8 cellular contexts compared by ENCODE assay signal in the genomic region with DNA sequence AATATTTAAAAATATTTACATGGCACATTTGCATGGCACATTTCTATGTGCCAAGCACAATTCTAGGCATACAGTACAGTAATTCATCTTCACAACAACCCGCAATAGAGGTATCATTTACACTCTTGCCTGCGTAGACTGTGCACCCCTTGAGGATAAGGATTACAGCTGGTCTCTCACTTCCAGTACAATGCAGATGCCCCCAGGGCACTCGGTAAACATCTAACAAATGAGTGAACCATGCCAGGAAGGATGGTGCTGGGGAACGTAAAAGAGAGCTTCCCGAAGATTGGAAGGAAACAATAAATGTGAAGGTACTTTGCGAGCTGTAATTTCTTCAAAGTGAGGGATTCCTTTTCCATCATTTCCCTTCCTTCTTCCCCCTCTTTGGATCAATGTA. TPM values are rescaled to one million over a fixed set of nuclear protein-coding genes. Genes with fewer than 3 reads are reported as not detected.
DNase-seq lines count a peak whose midpoint lies in the region; ATAC-seq and TF ChIP-seq lines count a peak whose summit lies in the region.

No MANE protein-coding gene starts in this region.

- POLR2A ChIA-PET in activated CD4-positive, alpha-beta memory T cell treated with anti-CD3 and anti-CD28 coated beads for 36 hours (lab: Charles Lee): interaction anchor here (0.9 to 3.5 kb wide), 5 partner anchors 10 to 187 kb away, joined by 3 to 26 read pairs (median 4); partner anchors contain the start of genes CCDC86 and TMEM109

- H3K4me1 Mint-ChIP-seq in activated CD8-positive, alpha-beta memory T cell treated with anti-CD3 and anti-CD28 coated beads, Interleukin-2, amount 10 ng/mL, durations not matched to agents 7 days and 5 days: peaks cover 33% of the 10 kb centered on the region
- H3K4me1 Mint-ChIP-seq in activated CD4-positive, alpha-beta memory T cell treated with anti-CD3 and anti-CD28 coated beads for 36 hours (ENCODE audit: low read depth): peaks cover 30% of the 10 kb centered on the region

- ATAC-seq in activated CD8-positive, alpha-beta memory T cell treated with anti-CD3 and anti-CD28 coated beads, Interleukin-2, amount 10 ng/mL, durations not matched to agents 7 days and 5 days: no peak
- no peak for ATAC-seq in thoracic aorta (ENCODE audit: insufficient number of reproducible peaks, low FRiP score, low read depth)
- no peak for ATAC-seq in HG03378 (IDR thresholded peaks at IDR 0.05; ENCODE audit: unreplicated experiment)

- H3K36me3 Mint-ChIP-seq in activated CD8-positive, alpha-beta memory T cell treated with anti-CD3 and anti-CD28 coated beads, Interleukin-2, amount 10 ng/mL, durations not matched to agents 7 days and 5 days: peaks cover 23% of the 10 kb centered on the region
- H3K36me3 Mint-ChIP-seq in activated CD4-positive, alpha-beta memory T cell treated with anti-CD3 and anti-CD28 coated beads for 36 hours: peaks cover 29% of the 10 kb centered on the region

- peak overlapping the region in 1 of 2 donors; percentile 92 for H3K27ac ChIP-seq in thoracic aorta

- H3K9ac ChIP-seq in iPS-15b (ENCODE audit: low read depth, low read length): peak overlapping the region; percentile 81

- H3K27me3 ChIP-seq in iPS-15b (ENCODE audit: control insufficient read depth, insufficient read depth, low read length): peaks cover 8% of the 10 kb centered on the region
- no peaks in the 10 kb centered on the region for H3K27me3 ChIP-seq in thoracic aorta (replicated peaks; ENCODE audit: insufficient read depth)

- peaks cover 11% of the 10 kb centered on the region for H3K27me3 Mint-ChIP-seq in activated CD8-positive, alpha-beta memory T cell treated with anti-CD3 and anti-CD28 coated beads, Interleukin-2, amount 10 ng/mL, durations not matched to agents 7 days and 5 days
- no peaks in the 10 kb centered on the region for H3K27me3 Mint-ChIP-seq in activated CD4-positive, alpha-beta memory T cell treated with anti-CD3 and anti-CD28 coated beads for 36 hours

- H3K27ac Mint-ChIP-seq in activated CD8-positive, alpha-beta memory T cell treated with anti-CD3 and anti-CD28 coated beads, Interleukin-2, amount 10 ng/mL, durations not matched to agents 7 days and 5 days: peak overlapping the region; percentile 92
- H3K27ac Mint-ChIP-seq in activated CD4-positive, alpha-beta memory T cell treated with anti-CD3 and anti-CD28 coated beads for 36 hours: peak overlapping the region; percentile 94

- TF ChIP-seq CTCF in thoracic aorta (IDR thresholded peaks at IDR 0.05): no peak

- intact Hi-C loops in activated CD4-positive, alpha-beta memory T cell treated with anti-CD3 and anti-CD28 coated beads for 36 hours (cut with micrococcal nuclease): loop anchor here (5.0 kb wide), 1 partner anchor 527 kb away; the partner anchor contains the start of gene SDHAF2

- no peak for DNase-seq in activated CD8-positive, alpha-beta memory T cell treated with anti-CD3 and anti-CD28 coated beads, Interleukin-2, amount 10 ng/mL, durations not matched to agents 7 days and 5 days
- no peak for DNase-seq in activated CD8-positive, alpha-beta memory T cell treated with anti-CD3 and anti-CD28 coated beads, Interleukin-2, amount 50 U/mL, for 48 hours
- no peak for DNase-seq in activated CD4-positive, alpha-beta memory T cell treated with anti-CD3 and anti-CD28 coated beads for 36 hours
- DNase-seq in thoracic aorta (ENCODE audit: low spot score): no peak
- DNase-seq in anterior cingulate cortex (lab: John Stamatoyannopoulos, UW): no peak
- no peak for DNase-seq in NAMALWA (ENCODE audit: low spot score)

- H3K4me1 ChIP-seq in iPS-15b (ENCODE audit: control insufficient read depth, insufficient read depth, low read length) (peaks cover 7% of the 10 kb centered on the region), thoracic aorta (ENCODE audit: control insufficient read depth in 1 of 2, low read depth in 2 of 2) (peaks cover 10 to 21% of the 10 kb centered on the region in 2 donors)

- H3K36me3 ChIP-seq in iPS-15b (ENCODE audit: control insufficient read depth, insufficient read depth, low read length) (peaks cover 28% of the 10 kb centered on the region), thoracic aorta (peaks cover 31% of the 10 kb centered on the region)

- H3K4me3 ChIP-seq in iPS-15b (ENCODE audit: low read depth, low read length) (peak overlapping the region; percentile 90), thoracic aorta (peak overlapping the region; percentile 89)

- no peaks in the 10 kb centered on the region for H3K9me3 ChIP-seq in iPS-15b (ENCODE audit: control insufficient read depth, insufficient read depth, low read length)
- H3K9me3 ChIP-seq in thoracic aorta: no peaks in the 10 kb centered on the region

- CTCF ChIA-PET in activated CD8-positive, alpha-beta memory T cell treated with anti-CD3 and anti-CD28 coated beads, Interleukin-2, amount 10 ng/mL, durations not matched to agents 7 days and 5 days (lab: Charles Lee): interaction anchor here (1.3 to 13.0 kb wide), 9 partner anchors 9 to 71 kb away, joined by 3 to 230 read pairs (median 6); partner anchors contain the start of gene TMEM109
- CTCF ChIA-PET in activated CD4-positive, alpha-beta memory T cell treated with anti-CD3 and anti-CD28 coated beads for 36 hours (lab: Charles Lee): interaction anchor here (1.0 to 11.1 kb wide), 5 partner anchors 9 to 283 kb away, joined by 3 to 117 read pairs (median 6); partner anchors contain the start of gene TMEM109

- no peaks in the 10 kb centered on the region for H3K9me3 Mint-ChIP-seq in activated CD8-positive, alpha-beta memory T cell treated with anti-CD3 and anti-CD28 coated beads, Interleukin-2, amount 10 ng/mL, durations not matched to agents 7 days and 5 days (ENCODE audit: low read depth)
- H3K9me3 Mint-ChIP-seq in activated CD4-positive, alpha-beta memory T cell treated with anti-CD3 and anti-CD28 coated beads for 36 hours: no peaks in the 10 kb centered on the region

- H3K4me3 Mint-ChIP-seq in activated CD8-positive, alpha-beta memory T cell treated with anti-CD3 and anti-CD28 coated beads, Interleukin-2, amount 10 ng/mL, durations not matched to agents 7 days and 5 days: peak overlapping the region; percentile 78
- peak overlapping the region; percentile 90 for H3K4me3 Mint-ChIP-seq in activated CD4-positive, alpha-beta memory T cell treated with anti-CD3 and anti-CD28 coated beads for 36 hours

RNA-seq across cellular contexts. Expression of gene PRPF19, which starts 1.3 kb away (rescaled TPM):
- 100 to 1,000 TPM; 125 to 144 TPM for total RNA-seq in activated CD8-positive, alpha-beta memory T cell treated with anti-CD3 and anti-CD28 coated beads, Interleukin-2, amount 10 ng/mL, durations not matched to agents 7 days and 5 days
- total RNA-seq in activated CD4-positive, alpha-beta memory T cell treated with anti-CD3 and anti-CD28 coated beads for 36 hours: 100 to 1,000 TPM; 127 to 139 TPM
- total RNA-seq in thoracic aorta: 10 to 100 TPM; 42.0 to 52.2 TPM

RNA-seq across cellular contexts. Expression of gene TMEM109, which starts 8.9 kb away (rescaled TPM):
- total RNA-seq in activated CD8-positive, alpha-beta memory T cell treated with anti-CD3 and anti-CD28 coated beads, Interleukin-2, amount 10 ng/mL, durations not matched to agents 7 days and 5 days: 100 to 1,000 TPM; 106 to 121 TPM
- 100 to 1,000 TPM; 101 to 106 TPM for total RNA-seq in activated CD4-positive, alpha-beta memory T cell treated with anti-CD3 and anti-CD28 coated beads for 36 hours
- total RNA-seq in thoracic aorta: 100 to 1,000 TPM; 158 to 213 TPM

RNA-seq across cellular contexts. Expression of gene TMEM132A, which starts 19.2 kb away (rescaled TPM):
- total RNA-seq in activated CD8-positive, alpha-beta memory T cell treated with anti-CD3 and anti-CD28 coated beads, Interleukin-2, amount 10 ng/mL, durations not matched to agents 7 days and 5 days: under 1 TPM; 0.52 to 0.93 TPM
- 1 to 10 TPM; 3.3 to 5.7 TPM for total RNA-seq in activated CD4-positive, alpha-beta memory T cell treated with anti-CD3 and anti-CD28 coated beads for 36 hours
- total RNA-seq in thoracic aorta: 1 to 10 TPM; 7.7 to 8.4 TPM

RNA-seq across cellular contexts. Expression of gene ZP1, which starts 37.7 kb away (rescaled TPM):
- total RNA-seq in activated CD8-positive, alpha-beta memory T cell treated with anti-CD3 and anti-CD28 coated beads, Interleukin-2, amount 10 ng/mL, durations not matched to agents 7 days and 5 days: not detected
- not detected for total RNA-seq in activated CD4-positive, alpha-beta memory T cell treated with anti-CD3 and anti-CD28 coated beads for 36 hours
- total RNA-seq in thoracic aorta: not detected

RNA-seq across cellular contexts. Expression of gene SLC15A3, which starts 46.9 kb away (rescaled TPM):
- total RNA-seq in activated CD8-positive, alpha-beta memory T cell treated with anti-CD3 and anti-CD28 coated beads, Interleukin-2, amount 10 ng/mL, durations not matched to agents 7 days and 5 days: under 1 TPM; 0.30 to 0.96 TPM
- total RNA-seq in activated CD4-positive, alpha-beta memory T cell treated with anti-CD3 and anti-CD28 coated beads for 36 hours: 1 to 10 TPM; 1.3 to 1.8 TPM
- total RNA-seq in thoracic aorta: 10 to 100 TPM; 27.7 to 29.5 TPM
